Comparison of ENCODE assay signal across 8 cellular contexts in genomic region chr15:81265256-81265943, GRCh38. TPM values are rescaled to one million over a fixed set of nuclear protein-coding genes. Genes with fewer than 3 reads are reported as not detected.
DNase-seq lines count a peak whose midpoint lies in the region; ATAC-seq and FAIRE-seq lines count a peak whose summit lies in the region.

No MANE protein-coding gene starts in this region.

- intact Hi-C loops in left colon (cut with DNase I, micrococcal nuclease), result loop anchor here (5.0 to 10.0 kb wide), 4 partner anchors 108 to 288 kb away; no protein-coding TSS in a partner anchor

- H3K27me3 ChIP-seq in CD4-positive, CD25-positive, alpha-beta regulatory T cell (ENCODE audit: control insufficient read depth, insufficient read depth, low read length), result no peaks in the 10 kb centered on the region

- H3K27me3 Mint-ChIP-seq in CD4-positive, CD25-positive, alpha-beta regulatory T cell, result peaks cover 5% of the 10 kb centered on the region

- peaks cover 0 to 17% (median 10%) of the 10 kb centered on the region in 4 donors for H3K4me1 Mint-ChIP-seq in CD4-positive, CD25-positive, alpha-beta regulatory T cell

- H3K36me3 Mint-ChIP-seq in CD4-positive, CD25-positive, alpha-beta regulatory T cell, result no peaks in the 10 kb centered on the region

- H3K9me3 ChIP-seq in CD4-positive, CD25-positive, alpha-beta regulatory T cell (ENCODE audit: control insufficient read depth in 2 of 2, low read length in 2 of 2), result no peaks in the 10 kb centered on the region

- H3K27ac Mint-ChIP-seq in CD4-positive, CD25-positive, alpha-beta regulatory T cell, result no peak overlapping the region

- peak overlapping the region; percentile 73 for H3K4me3 ChIP-seq in CD4-positive, CD25-positive, alpha-beta regulatory T cell (ENCODE audit: low read depth, low read length)

- no peaks in the 10 kb centered on the region for H3K36me3 ChIP-seq in CD4-positive, CD25-positive, alpha-beta regulatory T cell (ENCODE audit: control insufficient read depth, insufficient read depth, low read length)

- DNase-seq in CD4-positive, CD25-positive, alpha-beta regulatory T cell, result peak in 1 of 3 donors; percentile 29
- DNase-seq in SW480 (ENCODE audit: low spot score), result peak; percentile 49
- DNase-seq in left colon, result no peak
- DNase-seq in stimulated activated CD4-positive, alpha-beta T cell treated with anti-CD3 and anti-CD28 coated beads, Interleukin-2, amount 100 ng/mL, for 48 hours, result no peak
- no peak for DNase-seq in activated effector memory CD4-positive, alpha-beta T cell treated with Interleukin-2 at 50 U/mL for 16 hours
- DNase-seq in RCC 7860 (ENCODE audit: low spot score), result no peak
- no peak for DNase-seq in NCI-H1694 (lab: John Stamatoyannopoulos, UW)

- H3K4me3 Mint-ChIP-seq in CD4-positive, CD25-positive, alpha-beta regulatory T cell, result peak overlapping the region in 2 of 4 donors; percentile 79 to 88

- no peak for ATAC-seq in CD4-positive, CD25-positive, alpha-beta regulatory T cell (ENCODE audit: low read depth in 2 of 2)
- peak; percentile 41 for ATAC-seq in GM19395 (IDR thresholded peaks at IDR 0.05; ENCODE audit: unreplicated experiment)
- ATAC-seq in left colon, result peak; percentile 8

- H3K27ac ChIP-seq in CD4-positive, CD25-positive, alpha-beta regulatory T cell (ENCODE audit: insufficient read depth, low read length, poor library complexity, severe bottlenecking), result no peak overlapping the region

- FAIRE-seq in RCC 7860 (lab: Jason Lieb, UNC), result no peak

- H3K4me1 ChIP-seq in CD4-positive, CD25-positive, alpha-beta regulatory T cell (ENCODE audit: control insufficient read depth, insufficient read depth, low read length, poor library complexity, severe bottlenecking), result peaks cover 12% of the 10 kb centered on the region

- peaks cover 0 to 1% (median 0%) of the 10 kb centered on the region in 7 donors for H3K9me3 Mint-ChIP-seq in CD4-positive, CD25-positive, alpha-beta regulatory T cell

RNA-seq across cellular contexts. Expression of gene STARD5, which starts 58.5 kb away (rescaled TPM):
- 6.6 TPM for total RNA-seq in CD4-positive, CD25-positive, alpha-beta regulatory T cell
- 1 to 10 TPM; 4.0 to 5.0 (median 4.1) TPM for polyA plus RNA-seq in CD4-positive, CD25-positive, alpha-beta regulatory T cell
- 10 to 100 TPM; 32.7 to 36.4 TPM for total RNA-seq in left colon

Comparison
In these comparisons a context has a peak if more than half of its experiments do, and no peak if none do; other contexts are left out.
1. ATAC-seq: peak in GM19395 (single experiment) and left colon (single experiment); none in CD4-positive, CD25-positive, alpha-beta regulatory T cell (0 of 2).